Comparison of ENCODE assay signal across 8 cellular contexts in genomic region chr15:43204016-43204901, GRCh38. TPM values are rescaled to one million over a fixed set of nuclear protein-coding genes. Genes with fewer than 3 reads are reported as not detected.
DNase-seq lines count a peak whose midpoint lies in the region; ATAC-seq and TF ChIP-seq lines count a peak whose summit lies in the region.

No MANE protein-coding gene starts in this region.

- H3K27ac ChIP-seq in fibroblast of lung (ENCODE audit: insufficient read depth, low read length) (no peak overlapping the region), osteoblast (ENCODE audit: low read depth, low read length) (no peak overlapping the region)

- H3K4me3 ChIP-seq in fibroblast of lung (replicated peaks in 1 of 4; ENCODE audit: control extremely low read depth in 1 of 4, insufficient read depth in 1 of 4, low read depth in 3 of 4, low read length in 4 of 4), result no peak overlapping the region
- H3K4me3 ChIP-seq in osteoblast (ENCODE audit: insufficient read depth, low read length), result no peak overlapping the region

- DNase-seq in NOMO-1 (lab: John Stamatoyannopoulos, UW; ENCODE audit: unreplicated experiment in 2 of 2), result peak; percentile 20 to 26
- DNase-seq in NOMO-1 treated with dmso at 0.1 percent for 144 hours (lab: John Stamatoyannopoulos, UW; ENCODE audit: unreplicated experiment), result no peak
- DNase-seq in NCI-H2171 treated with DMSO at 0.1 percent for 48 hours (lab: John Stamatoyannopoulos, UW), result peak; percentile 5
- DNase-seq in activated CD8-positive, alpha-beta memory T cell treated with anti-CD3 and anti-CD28 coated beads, Interleukin-2, amount 50 U/mL, for 48 hours, result peak; percentile 67
- peak; percentile 56 to 65 for DNase-seq in fibroblast of lung (ENCODE audit: low read depth in 2 of 2)
- DNase-seq in osteoblast (ENCODE audit: insufficient read length, low spot score, missing footprints), result peak; percentile 89
- DNase-seq in NCI-H187 treated with DMSO at 0.1 percent for 48 hours (lab: John Stamatoyannopoulos, UW), result no peak

- no peak overlapping the region for H3K9ac ChIP-seq in fibroblast of lung (ENCODE audit: insufficient read depth, low read length)

- no peak for ATAC-seq in HG02884 (IDR thresholded peaks at IDR 0.05; ENCODE audit: unreplicated experiment)

- H3K36me3 ChIP-seq in fibroblast of lung (ENCODE audit: control insufficient read depth, insufficient read depth, low read length), result no peaks in the 10 kb centered on the region
- H3K36me3 ChIP-seq in osteoblast (ENCODE audit: insufficient read depth, low read length), result no peaks in the 10 kb centered on the region

- no peak overlapping the region for H3K4me2 ChIP-seq in fibroblast of lung (ENCODE audit: extremely low read depth, insufficient read depth, low read length)
- H3K4me2 ChIP-seq in osteoblast (ENCODE audit: insufficient read depth, low read length), result no peak overlapping the region

- TF ChIP-seq CTCF in fibroblast of lung (conservative IDR thresholded peaks at IDR 0.05 in 1 of 2, IDR thresholded peaks at IDR 0.05 in 1 of 2; ENCODE audit: low read depth in 1 of 2, low read length in 2 of 2) (peak; percentile 49 to 70), osteoblast (IDR thresholded peaks at IDR 0.05; ENCODE audit: extremely low read depth, low read depth, low read length) (peak; percentile 84)

- H3K9me3 ChIP-seq in fibroblast of lung (ENCODE audit: control insufficient read depth, insufficient read depth, low read depth, low read length) (no peaks in the 10 kb centered on the region), osteoblast (ENCODE audit: low read depth, low read length) (no peaks in the 10 kb centered on the region)

- no peak overlapping the region for H2AFZ ChIP-seq in fibroblast of lung (ENCODE audit: low read length)
- H2AFZ ChIP-seq in osteoblast (ENCODE audit: low read length), result no peak overlapping the region

- no peaks in the 10 kb centered on the region for H3K4me1 ChIP-seq in fibroblast of lung (ENCODE audit: control insufficient read depth, extremely low read depth, insufficient read depth, low read length)
- H3K4me1 ChIP-seq in osteoblast (ENCODE audit: insufficient read depth, low read length), result peaks cover 6% of the 10 kb centered on the region

- H4K20me1 ChIP-seq in fibroblast of lung (ENCODE audit: control insufficient read depth, extremely low read depth, insufficient read depth, low read length) (no peaks in the 10 kb centered on the region), osteoblast (ENCODE audit: insufficient read depth, low read length) (no peaks in the 10 kb centered on the region)

- peaks cover 12% of the 10 kb centered on the region for H3K27me3 ChIP-seq in fibroblast of lung (ENCODE audit: control insufficient read depth, insufficient read depth, low read length)
- H3K27me3 ChIP-seq in osteoblast (ENCODE audit: insufficient read depth, low read length), result peaks cover 26% of the 10 kb centered on the region

- H3K79me2 ChIP-seq in fibroblast of lung (ENCODE audit: control insufficient read depth, insufficient read depth, low read length), result no peaks in the 10 kb centered on the region
- no peaks in the 10 kb centered on the region for H3K79me2 ChIP-seq in osteoblast (ENCODE audit: insufficient read depth, low read length)

RNA-seq across cellular contexts. Expression of gene EPB42, which starts 16.6 kb away (rescaled TPM):
- total RNA-seq in fibroblast of lung (not detected in 2 replicates), osteoblast (not detected in 2 replicates)
- not detected in 2 replicates for polyA plus RNA-seq in fibroblast of lung
- not detected in 2 replicates for polyA plus RNA-seq in fibroblast of lung (2012)
- not detected in 2 replicates for polyA minus RNA-seq in fibroblast of lung (ENCODE audit: low replicate concordance)

RNA-seq across cellular contexts. Expression of gene CCNDBP1, which starts 19.1 kb away (rescaled TPM):
- total RNA-seq in fibroblast of lung (48.0 and 78.4 TPM in 2 replicates), osteoblast (61.0 and 66.6 TPM in 2 replicates)
- polyA plus RNA-seq in fibroblast of lung, result 80.2 and 101 TPM in 2 replicates
- polyA plus RNA-seq in fibroblast of lung (2012), result 63.7 and 66.1 TPM in 2 replicates
- polyA minus RNA-seq in fibroblast of lung (ENCODE audit: low replicate concordance), result 12.7 and 18.5 TPM in 2 replicates

Comparison
In these comparisons a context has a peak if more than half of its experiments do, and no peak if none do; other contexts are left out.
1. DNase-seq: peak in NOMO-1 (2 of 2), NCI-H2171 treated with DMSO at 0.1 percent for 48 hours (single experiment), activated CD8-positive, alpha-beta memory T cell treated with anti-CD3 and anti-CD28 coated beads, Interleukin-2, amount 50 U/mL, for 48 hours (single experiment), fibroblast of lung (2 of 2) and osteoblast (single experiment); none in NOMO-1 treated with dmso at 0.1 percent for 144 hours (single experiment) and NCI-H187 treated with DMSO at 0.1 percent for 48 hours (single experiment).